ENCODE assay signal across 18 cellular contexts in genomic region chr19:49272204-49272603, GRCh38. TPM values are rescaled to one million over a fixed set of nuclear protein-coding genes. Genes with fewer than 3 reads are reported as not detected.
DNase-seq lines count a peak whose midpoint lies in the region; ATAC-seq and TF ChIP-seq lines count a peak whose summit lies in the region.
"Had no signal": no experiment of that assay in that cellular context is flagged by ENCODE, and none has a peak within 500 bp of the region (broad histone marks: within the 10 kb centered on the region; RNA-seq: fewer than 3 reads in every experiment).

No MANE protein-coding gene starts in this region.

- no peaks in the 10 kb centered on the region for H3K79me2 ChIP-seq in SK-N-SH (ENCODE audit: insufficient read depth)

- no peak for TF ChIP-seq RAD21 in SK-N-SH (IDR thresholded peaks at IDR 0.05; ENCODE audit: low read length)

- H3K4me1 Mint-ChIP-seq in stimulated activated effector memory CD8-positive, alpha-beta T cell treated with anti-CD3 and anti-CD28 coated beads, Interleukin-12 subunit alpha, Interleukin-12 subunit beta, amount 100 ng/mL, for 72 hours = no peaks in the 10 kb centered on the region
- H3K4me1 Mint-ChIP-seq: nephron had no signal

- no peak overlapping the region for H3K27ac Mint-ChIP-seq in stimulated activated effector memory CD8-positive, alpha-beta T cell treated with anti-CD3 and anti-CD28 coated beads, Interleukin-12 subunit alpha, Interleukin-12 subunit beta, amount 100 ng/mL, for 72 hours
- H3K27ac Mint-ChIP-seq: activated CD4-positive, alpha-beta T cell treated with anti-CD3 and anti-CD28 coated beads, Interleukin-2, amount 10 ng/mL, durations not matched to agents 24 days and 14 days; nephron; T-helper 1 cell treated with Interleukin-12 subunit alpha and Interleukin-12 subunit beta and Interleukin-4 antibody, amounts not matched to agents 30 μg/mL and 1 μg/mL, for 36 hours had no signal

- H3K36me3 ChIP-seq in SK-N-SH (replicated peaks in 1 of 2; ENCODE audit: control insufficient read depth in 1 of 2, insufficient read depth in 2 of 2, low read length in 1 of 2) (no peaks in the 10 kb centered on the region), MG63 (no peaks in the 10 kb centered on the region), esophagus (ENCODE audit: control insufficient read depth in 2 of 2, insufficient read depth in 2 of 2, low read length in 1 of 2) (no peaks in the 10 kb centered on the region)
- H3K36me3 ChIP-seq: left lung, sigmoid colon, thoracic aorta had no signal

- peak overlapping the region; percentile 60; the same call in 1 of the 2 replicates for H2AFZ ChIP-seq in SK-N-SH (ENCODE audit: low read depth)
- H2AFZ ChIP-seq: PC-9 had no signal

- TF ChIP-seq EP300 in SK-N-SH (IDR thresholded peaks at IDR 0.05; ENCODE audit: borderline replicate concordance in 1 of 2, low read depth in 1 of 2, low read length in 1 of 2) = no peak

- CTCF ChIA-PET in SK-N-SH (lab: Yijun Ruan, JAX) = interaction anchor here (0.7 kb wide), 1 partner anchor 47 kb away, joined by 3 read pairs; no protein-coding TSS in a partner anchor

- H3K4me1 ChIP-seq in SK-N-SH (ENCODE audit: control insufficient read depth in 1 of 2, insufficient read depth in 2 of 2, low read depth in 1 of 2, low read length in 1 of 2) = no peaks in the 10 kb centered on the region
- no peaks in the 10 kb centered on the region for H3K4me1 ChIP-seq in esophagus (ENCODE audit: control insufficient read depth in 2 of 2, insufficient read depth in 2 of 2, low read length in 1 of 2)
- H3K4me1 ChIP-seq: left lung, sigmoid colon had no signal

- no peak for DNase-seq in SK-N-SH
- peak; percentile 3 for DNase-seq in MG63
- no peak for DNase-seq in stimulated activated effector memory CD8-positive, alpha-beta T cell treated with anti-CD3 and anti-CD28 coated beads, Interleukin-12 subunit alpha, Interleukin-12 subunit beta, amount 100 ng/mL, for 72 hours (ENCODE audit: low spot score in 2 of 2)
- no peak for DNase-seq in NCI-H1436 (lab: John Stamatoyannopoulos, UW)
- no peak for DNase-seq in mucosa of gallbladder (ENCODE audit: low spot score)
- DNase-seq: activated CD4-positive, alpha-beta T cell treated with anti-CD3 and anti-CD28 coated beads, Interleukin-2, amount 10 ng/mL, durations not matched to agents 24 days and 14 days; activated gamma-delta T cell treated with Interleukin-2 at 50 U/mL for 16 hours; left lung; NCI-H1092 treated with DMSO at 0.1 percent for 48 hours; sigmoid colon had no signal

- H3K4me2 ChIP-seq in SK-N-SH = no peak overlapping the region
- H3K4me2 ChIP-seq: PC-9 had no signal

- no peaks in the 10 kb centered on the region for H3K36me3 Mint-ChIP-seq in stimulated activated effector memory CD8-positive, alpha-beta T cell treated with anti-CD3 and anti-CD28 coated beads, Interleukin-12 subunit alpha, Interleukin-12 subunit beta, amount 100 ng/mL, for 72 hours

- ATAC-seq in SK-N-SH treated with all-trans-retinoic acid at 6 μM for 48 hours (no peak), GM18517 (IDR thresholded peaks at IDR 0.05; ENCODE audit: unreplicated experiment) (no peak)
- ATAC-seq in stimulated activated effector memory CD8-positive, alpha-beta T cell treated with anti-CD3 and anti-CD28 coated beads, Interleukin-12 subunit alpha, Interleukin-12 subunit beta, amount 100 ng/mL, for 72 hours = peak; percentile 75
- ATAC-seq: left lung had no signal

- WGBS in SK-N-SH (ENCODE audit: low lambda C conversion rate) = 18% methylated on average over 4 of the region's 4 CpGs
- WGBS in esophagus, 2 donors = 54 to 70% methylated on average over 4 of the region's 4 CpGs

- H3K27me3 ChIP-seq in SK-N-SH (ENCODE audit: insufficient read depth) = peaks cover 21% of the 10 kb centered on the region; the same call in 1 of the 2 replicates
- peaks cover 2% of the 10 kb centered on the region; the same call in 1 of the 2 replicates for H3K27me3 ChIP-seq in MG63
- no peaks in the 10 kb centered on the region for H3K27me3 ChIP-seq in esophagus (ENCODE audit: control insufficient read depth in 1 of 2, insufficient read depth in 2 of 2, low read length in 2 of 2)

- no peaks in the 10 kb centered on the region for H3K9me2 ChIP-seq in SK-N-SH

- POLR2A ChIA-PET in SK-N-SH (lab: Yijun Ruan, JAX) = no interaction called here

- H3K9ac ChIP-seq in SK-N-SH = no peak overlapping the region

- no peak overlapping the region for H3K4me3 ChIP-seq in SK-N-SH (ENCODE audit: low read depth in 2 of 2, low read length in 1 of 2)
- no peak overlapping the region for H3K4me3 ChIP-seq in MG63
- H3K4me3 ChIP-seq in esophagus (ENCODE audit: low read depth in 1 of 2, low read length in 2 of 2) = no peak overlapping the region
- H3K4me3 ChIP-seq: left lung, PC-9, sigmoid colon, thoracic aorta had no signal

- TF ChIP-seq CTCF in SK-N-SH (IDR thresholded peaks at IDR 0.05) = no peak

- H3K27ac ChIP-seq in SK-N-SH (ENCODE audit: low read depth in 2 of 2, low read length in 1 of 2) = peak overlapping the region in 1 of 2 experiments; percentile 39; a peak in 1 of 4 replicates
- peak overlapping the region; percentile 71 for H3K27ac ChIP-seq in esophagus (ENCODE audit: low read depth in 2 of 2, low read length in 1 of 2)
- H3K27ac ChIP-seq: 22Rv1, left lung, PC-9, sigmoid colon, thoracic aorta had no signal

- no peak overlapping the region for H3K4me3 Mint-ChIP-seq in stimulated activated effector memory CD8-positive, alpha-beta T cell treated with anti-CD3 and anti-CD28 coated beads, Interleukin-12 subunit alpha, Interleukin-12 subunit beta, amount 100 ng/mL, for 72 hours
- H3K4me3 Mint-ChIP-seq: activated CD4-positive, alpha-beta T cell treated with anti-CD3 and anti-CD28 coated beads, Interleukin-2, amount 10 ng/mL, durations not matched to agents 24 days and 14 days; nephron; T-helper 1 cell treated with Interleukin-12 subunit alpha and Interleukin-12 subunit beta and Interleukin-4 antibody, amounts not matched to agents 30 μg/mL and 1 μg/mL, for 36 hours had no signal

- peaks cover 4% of the 10 kb centered on the region for H3K9me3 Mint-ChIP-seq in stimulated activated effector memory CD8-positive, alpha-beta T cell treated with anti-CD3 and anti-CD28 coated beads, Interleukin-12 subunit alpha, Interleukin-12 subunit beta, amount 100 ng/mL, for 72 hours
- H3K9me3 Mint-ChIP-seq: activated CD4-positive, alpha-beta T cell treated with anti-CD3 and anti-CD28 coated beads, Interleukin-2, amount 10 ng/mL, durations not matched to agents 24 days and 14 days had no signal

- H3K9me3 ChIP-seq in SK-N-SH = no peaks in the 10 kb centered on the region
- peaks cover 25% of the 10 kb centered on the region for H3K9me3 ChIP-seq in MG63
- H3K9me3 ChIP-seq in esophagus (ENCODE audit: control insufficient read depth in 2 of 2, insufficient read depth in 1 of 2, low read depth in 1 of 2, low read length in 1 of 2) = no peaks in the 10 kb centered on the region

- H4K20me1 ChIP-seq in SK-N-SH (ENCODE audit: insufficient read depth) = no peaks in the 10 kb centered on the region

- peaks cover 8% of the 10 kb centered on the region for H3F3A ChIP-seq in SK-N-SH (replicated peaks; ENCODE audit: insufficient read depth)

TF ChIP-seq in SK-N-SH, 30 proteins besides CTCF, POLR2A, EP300 and RAD21:
- TF ChIP-seq POLR2AphosphoS5 (IDR thresholded peaks at IDR 0.05; ENCODE audit: low read depth, low read length) (no peak), FOSL2 (IDR thresholded peaks at IDR 0.05; ENCODE audit: borderline replicate concordance, low read depth) (peak; percentile 18; the same call in 1 of the 2 replicates), JUND (IDR thresholded peaks at IDR 0.05) (0 out of 2 replicates have a peak, but pooled peaks have one; percentile 10)

TF ChIP-seq in SK-N-SH treated with all-trans-retinoic acid at 6 μM for 48 hours, 23 proteins besides CTCF, POLR2A, EP300 and RAD21:
- TF ChIP-seq PPARA (CRISPR knock-in tag; IDR thresholded peaks at IDR 0.05; ENCODE audit: borderline replicate concordance) (no peak), ISL1 (CRISPR knock-in tag; IDR thresholded peaks at IDR 0.05) (no peak), BACH2 (CRISPR knock-in tag; IDR thresholded peaks at IDR 0.05; ENCODE audit: borderline replicate concordance) (no peak), TCF4 (CRISPR knock-in tag; IDR thresholded peaks at IDR 0.05; ENCODE audit: borderline replicate concordance) (no peak), ZFP3 (CRISPR knock-in tag; IDR thresholded peaks at IDR 0.05) (no peak), CSRNP3 (CRISPR knock-in tag; IDR thresholded peaks at IDR 0.05) (no peak), ESRRG (CRISPR knock-in tag; IDR thresholded peaks at IDR 0.05) (no peak), CREB5 (CRISPR knock-in tag; IDR thresholded peaks at IDR 0.05; ENCODE audit: low read depth) (no peak)

RNA-seq across cellular contexts. Expression of gene SLC6A16, which starts 52.8 kb away (rescaled TPM):
- polyA plus RNA-seq in SK-N-SH (2012; rRNA removed) = 0.33 and 0.80 TPM in 2 replicates
- polyA plus RNA-seq in SK-N-SH (2012; cell fraction: cytosol; rRNA removed) = 0.20 and 0.41 TPM in 2 replicates
- polyA plus RNA-seq in SK-N-SH (2012; cell fraction: nucleus; rRNA removed) = 2.7 and 6.3 TPM in 2 replicates
- total RNA-seq in MG63 (2014; rRNA removed; shearing (Covaris generic); ENCODE audit: low replicate concordance) = not detected in 2 replicates
- 1 to 10 TPM in 1 of 2 donors, under 1 TPM in 1; 0.79 to 1.2 TPM for polyA plus RNA-seq in esophagus
- total RNA-seq in mucosa of gallbladder = 0.86 TPM
